18 cellular contexts compared by ENCODE assay signal in the genomic region with DNA sequence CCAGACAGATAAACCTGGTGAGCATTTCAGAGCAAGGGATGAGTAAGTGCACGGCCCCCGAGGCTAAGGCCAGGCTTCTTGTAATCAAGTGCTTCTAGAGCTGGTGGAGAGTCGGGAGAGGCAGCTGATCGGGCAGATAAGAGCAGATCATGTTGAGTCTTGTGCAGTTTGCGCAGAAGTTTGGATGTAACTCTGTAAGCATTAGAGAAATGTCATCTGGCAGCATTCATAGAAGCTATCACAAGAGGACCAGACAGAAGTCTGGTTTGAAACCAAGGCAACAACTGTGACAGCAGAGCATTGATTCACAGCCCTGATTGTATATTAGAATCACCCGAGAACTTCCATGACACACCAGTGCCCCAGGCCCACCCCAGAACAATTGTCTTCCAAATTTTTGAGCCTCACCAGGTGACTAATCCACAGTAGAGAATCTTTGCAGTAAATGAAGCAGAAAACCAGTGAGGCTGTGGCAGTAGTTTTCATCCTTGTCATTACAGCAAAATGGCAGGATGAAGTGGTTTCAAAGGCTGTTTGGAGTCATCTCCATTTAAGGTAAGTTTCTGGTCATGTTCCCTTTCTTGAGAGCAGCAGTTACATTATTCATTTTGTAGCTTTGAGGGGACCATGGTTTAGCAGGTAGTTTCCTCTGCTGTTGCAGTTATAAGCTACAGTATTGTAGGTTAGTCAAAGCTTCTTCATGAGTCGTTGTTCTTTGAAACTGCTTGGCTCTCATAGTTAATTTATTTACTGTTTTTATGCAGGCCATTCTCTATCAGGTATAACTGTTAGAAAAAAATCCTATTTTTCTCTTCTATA.
DNase-seq lines count a peak whose midpoint lies in the region; ATAC-seq and TF ChIP-seq lines count a peak whose summit lies in the region.
"Had no signal": no experiment of that assay in that cellular context is flagged by ENCODE, and none has a peak within 500 bp of the region (broad histone marks: within the 10 kb centered on the region; RNA-seq: fewer than 3 reads in every experiment).

No MANE protein-coding gene starts in this region.

- H3K9ac ChIP-seq in mammary epithelial cell (ENCODE audit: insufficient read depth, low read length): peak overlapping the region; percentile 75

- dilution Hi-C loops in mammary epithelial cell (cut with HindIII; ENCODE audit: low sequenced_read_pairs): loop anchor here (5.0 kb wide), 1 partner anchor 84 kb away; the partner anchor contains the start of gene RNF217

- CTCF ChIA-PET in mammary epithelial cell (lab: Charles Lee; ENCODE audit: low non-redundant PET): interaction anchor here (0.5 to 0.6 kb wide), 3 partner anchors 10 to 146 kb away, joined by 3 to 4 read pairs (median 3); no protein-coding TSS in a partner anchor

- no peak for ATAC-seq in GM18511 (IDR thresholded peaks at IDR 0.05; ENCODE audit: unreplicated experiment)
- no peak for ATAC-seq in GM18505 (IDR thresholded peaks at IDR 0.05; ENCODE audit: unreplicated experiment)
- no peak for ATAC-seq in HG02678 (IDR thresholded peaks at IDR 0.05; ENCODE audit: unreplicated experiment)
- ATAC-seq: activated CD8-positive, alpha-beta memory T cell treated with anti-CD3 and anti-CD28 coated beads, Interleukin-2, amount 10 ng/mL, durations not matched to agents 7 days and 5 days; left lobe of liver had no signal

- in situ Hi-C loops in mammary epithelial cell (cut with MboI; ENCODE audit: low sequenced_read_pairs in 2 of 2): no loop called here

- H3K27ac ChIP-seq in mammary epithelial cell (ENCODE audit: insufficient read depth, low read depth, low read length): peak overlapping the region; percentile 98
- H3K27ac ChIP-seq: HL-60, PC-9, spleen had no signal

- no peaks in the 10 kb centered on the region for H3K9me3 ChIP-seq in mammary epithelial cell (replicated peaks; ENCODE audit: insufficient read depth, low read length)
- H3K9me3 ChIP-seq: spleen had no signal

- no peak for TF ChIP-seq CTCF in mammary epithelial cell (conservative IDR thresholded peaks at IDR 0.05 in 1 of 2, IDR thresholded peaks at IDR 0.05 in 1 of 2; ENCODE audit: extremely low read depth in 1 of 2, insufficient read depth in 1 of 2, low read depth in 1 of 2, low read length in 2 of 2)
- no peak for TF ChIP-seq CTCF in lower leg skin (IDR thresholded peaks at IDR 0.05)

- no peak overlapping the region for H2AFZ ChIP-seq in mammary epithelial cell (ENCODE audit: low read depth, low read length)
- H2AFZ ChIP-seq: PC-9 had no signal

- TF ChIP-seq POLR2A in lower leg skin (IDR thresholded peaks at IDR 0.05) (no peak), GM18505 (IDR thresholded peaks at IDR 0.05; ENCODE audit: borderline replicate concordance, extremely low read depth, insufficient read depth, insufficient read length) (no peak)

- peaks cover 80% of the 10 kb centered on the region for H3K79me2 ChIP-seq in mammary epithelial cell (ENCODE audit: insufficient read depth, low read length)

- intact Hi-C loops in mammary epithelial cell (cut with micrococcal nuclease): loop anchor here (1.0 to 2.0 kb wide), 4 partner anchors 22 to 83 kb away; no protein-coding TSS in a partner anchor
- intact Hi-C loops in lower leg skin (cut with DNase I; ENCODE audit: low total_unique reads): no loop called here

- WGBS in mammary epithelial cell (ENCODE audit: low coverage, missing lambda C conversion rate): 13% methylated on average over 6 of the region's 7 CpGs
- WGBS in lower leg skin, 2 donors: 52 to 60% methylated on average over 7 of the region's 7 CpGs

- H3K36me3 ChIP-seq in mammary epithelial cell (ENCODE audit: insufficient read depth, low read length): peaks cover 8% of the 10 kb centered on the region

- peak overlapping the region; percentile 77 for H3K4me2 ChIP-seq in mammary epithelial cell (ENCODE audit: insufficient read depth, low read depth, low read length)
- H3K4me2 ChIP-seq: PC-9 had no signal

- no peaks in the 10 kb centered on the region for H3K27me3 ChIP-seq in mammary epithelial cell (ENCODE audit: insufficient read depth, low read length)
- H3K27me3 ChIP-seq: spleen had no signal

- H4K20me1 ChIP-seq in mammary epithelial cell (ENCODE audit: insufficient read depth, low read length): no peaks in the 10 kb centered on the region

- TSS peak; percentile 61 for BruUV-seq in mammary epithelial cell (replicated peaks; lab: Mats Ljungman, UMichigan)

- H3K4me3 ChIP-seq in mammary epithelial cell (replicated peaks in 1 of 3; ENCODE audit: insufficient read depth in 1 of 3, low read depth in 2 of 3, low read length in 3 of 3) (peak overlapping the region; percentile 26 to 40 (median 29)), lower leg skin (ENCODE audit: low read depth, poor library complexity, severe bottlenecking) (no peak overlapping the region)
- H3K4me3 ChIP-seq: PC-9, spleen had no signal

- H3K4me1 ChIP-seq in mammary epithelial cell (ENCODE audit: insufficient read depth, low read length): peaks cover 70% of the 10 kb centered on the region
- H3K4me1 ChIP-seq: spleen had no signal

- peak; percentile 80 for DNase-seq in EL
- DNase-seq in NCI-H2171 (lab: John Stamatoyannopoulos, UW): peak; percentile 1
- peak; percentile 100 for DNase-seq in mammary epithelial cell
- DNase-seq in lower leg skin (ENCODE audit: low spot score in 2 of 2): peak; percentile 85 to 89
- DNase-seq in occipital lobe (lab: John Stamatoyannopoulos, UW): no peak
- DNase-seq: activated B cell treated with CpG ODN at 0.5 μM for 24 hours; activated CD8-positive, alpha-beta memory T cell treated with anti-CD3 and anti-CD28 coated beads, Interleukin-2, amount 10 ng/mL, durations not matched to agents 7 days and 5 days; activated gamma-delta T cell treated with Interleukin-2 at 50 U/mL for 16 hours; Calu3; hippocampal formation; spleen; stimulated activated naive CD4-positive, alpha-beta T cell treated with Interleukin-2 at 50 U/mL for 16 hours had no signal
